ENCODE assay signal across 10 cellular contexts in the genomic region with DNA sequence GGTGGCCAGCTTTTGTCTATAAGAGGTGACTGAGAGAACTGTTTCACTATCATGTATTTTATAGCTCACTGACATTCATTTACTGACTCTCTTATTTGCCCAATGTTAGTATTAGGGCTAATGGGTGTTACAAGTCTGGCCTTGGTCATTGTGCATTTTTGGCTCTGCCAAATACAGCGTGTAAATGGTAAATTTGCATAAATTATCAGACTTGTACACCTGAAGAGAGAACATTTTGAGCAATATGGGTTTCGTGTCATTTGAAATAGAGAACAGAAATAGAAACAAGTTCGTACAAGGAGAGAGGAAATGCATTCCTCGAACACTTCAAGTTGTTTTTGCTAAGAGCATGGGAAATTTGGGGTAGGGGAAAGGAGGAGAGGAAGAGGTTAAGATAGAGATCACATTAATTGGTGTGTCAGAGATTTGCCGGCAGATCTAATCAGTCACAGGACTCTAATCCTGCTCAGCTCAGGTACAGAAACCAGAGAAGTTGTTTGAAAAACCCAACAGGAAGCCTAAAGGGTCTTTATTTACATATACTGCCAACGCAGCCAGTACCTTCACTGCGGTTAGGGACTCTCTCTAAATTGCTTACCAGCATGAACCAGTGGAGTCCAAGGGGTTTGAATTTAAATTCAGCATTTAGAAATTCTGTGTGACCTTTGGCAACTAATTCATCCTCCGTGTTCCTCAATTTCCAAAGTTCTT.
A peak's percentile ranks its signal among the peaks of the same experiment; 100 is the strongest.
DNase-seq lines count a peak whose midpoint lies in the region; ATAC-seq and TF ChIP-seq lines count a peak whose summit lies in the region.
"Had no signal": no experiment of that assay in that cellular context is flagged by ENCODE, and none has a peak within 500 bp of the region (broad histone marks: within the 10 kb centered on the region; RNA-seq: fewer than 3 reads in every experiment).

No MANE protein-coding gene starts in this region.

- peak; percentile 45 for DNase-seq in H9
- peak; percentile 77 for DNase-seq in islet precursor cell
- no peak for DNase-seq in GM10266 (ENCODE audit: extremely low spot score)
- DNase-seq in lower leg skin (ENCODE audit: low spot score in 2 of 2): no peak
- DNase-seq in activated CD8-positive, alpha-beta memory T cell treated with anti-CD3 and anti-CD28 coated beads, Interleukin-2, amount 50 U/mL, for 4 hours: no peak
- DNase-seq: foreskin melanocyte, NCI-H1417 had no signal

- peaks cover 40% of the 10 kb centered on the region in 2 experiments for H3K4me1 Mint-ChIP-seq in H9

- peaks cover 0 to 5% of the 10 kb centered on the region in 2 experiments; a peak in 1 of 5 replicates for H3K9me3 Mint-ChIP-seq in H9

- H3K4me1 ChIP-seq in H9 (ENCODE audit: insufficient read depth, low read length): peaks cover 10% of the 10 kb centered on the region

- no peak overlapping the region for H2AFZ ChIP-seq in H9 (ENCODE audit: low read length)

- no peak overlapping the region for H3K4ac ChIP-seq in H9 (ENCODE audit: low read depth, low read length)

- no peak overlapping the region for H4K91ac ChIP-seq in H9 (ENCODE audit: insufficient read length, low read depth, low read length)

- no peak overlapping the region for H3K9ac ChIP-seq in H9 (ENCODE audit: extremely low read depth, insufficient read length, low read length)

- H3T11ph ChIP-seq in H9 (ENCODE audit: low read length): no peak overlapping the region

- H4K20me1 ChIP-seq in H9 (ENCODE audit: control insufficient read depth, insufficient read depth, insufficient read length): no peaks in the 10 kb centered on the region

- peak overlapping the region; percentile 51 for H3K4me2 ChIP-seq in H9 (ENCODE audit: insufficient read depth, insufficient read length, low read length)

- no peak overlapping the region for H3K4me3 ChIP-seq in lower leg skin (ENCODE audit: low read depth, poor library complexity, severe bottlenecking)

- TF ChIP-seq CTCF in H9 (conservative IDR thresholded peaks at IDR 0.05): no peak
- TF ChIP-seq CTCF in GM10266 (IDR thresholded peaks at IDR 0.05; ENCODE audit: control insufficient read depth, insufficient read depth, low read depth, missing control alignments): no peak
- no peak for TF ChIP-seq CTCF in lower leg skin (IDR thresholded peaks at IDR 0.05)

- H3K36me3 Mint-ChIP-seq in H9 (ENCODE audit: insufficient read depth in 1 of 3, low read depth in 3 of 3): peaks cover 0 to 3% (median 0%) of the 10 kb centered on the region in 3 experiments; a peak in 1 of 7 replicates

- H3K23me2 ChIP-seq in H9 (ENCODE audit: insufficient read length, low read depth, low read length, poor library complexity, severe bottlenecking): no peaks in the 10 kb centered on the region

- H3K14ac ChIP-seq in H9 (ENCODE audit: insufficient read depth, low read length): no peak overlapping the region

- H2BK5ac ChIP-seq in H9 (ENCODE audit: insufficient read length, low read length): no peak overlapping the region

- no peak overlapping the region for H3K27ac ChIP-seq in H9 (ENCODE audit: insufficient read length, low read depth, low read length)

- peaks cover 51% of the 10 kb centered on the region for H3K27me3 Mint-ChIP-seq in H9 (ENCODE audit: low read depth)

- H3K27ac Mint-ChIP-seq in H9: no peak overlapping the region

- H4K8ac ChIP-seq in H9 (replicated peaks; ENCODE audit: insufficient read length, low read depth, low read length): no peak overlapping the region

- H3K9me3 ChIP-seq in H9 (ENCODE audit: control insufficient read depth, low read depth, low read length): no peaks in the 10 kb centered on the region

- no peak overlapping the region for H2BK20ac ChIP-seq in H9 (ENCODE audit: low read depth, low read length, poor library complexity, severe bottlenecking)

- WGBS in H9 (ENCODE audit: extremely low coverage, insufficient read length, low lambda C conversion rate): no CpG with 5 or more reads among the region's 8 CpGs
- 24 to 26% methylated on average over 8 of the region's 8 CpGs for WGBS in lower leg skin, 2 donors

- no peak overlapping the region for H2AK5ac ChIP-seq in H9 (ENCODE audit: insufficient read length, low read length)

- H3K79me2 ChIP-seq in H9 (ENCODE audit: insufficient read depth, low read length): no peaks in the 10 kb centered on the region

- H2BK12ac ChIP-seq in H9 (ENCODE audit: insufficient read length, low read depth, low read length): no peak overlapping the region

- no peak overlapping the region for H3K56ac ChIP-seq in H9 (ENCODE audit: insufficient read length, low read depth, low read length)

- peaks cover 2% of the 10 kb centered on the region; the same call in 1 of the 2 replicates for H3K27me3 ChIP-seq in H9 (ENCODE audit: insufficient read depth, low read length)

- no peak for TF ChIP-seq POLR2A in lower leg skin (IDR thresholded peaks at IDR 0.05)

- H3K18ac ChIP-seq in H9 (ENCODE audit: insufficient read length, low read depth, low read length): no peak overlapping the region

- intact Hi-C loops in lower leg skin (cut with DNase I; ENCODE audit: low total_unique reads): no loop called here

- H2BK120ac ChIP-seq in H9 (ENCODE audit: low read depth, low read length, poor library complexity, severe bottlenecking): no peak overlapping the region

- H3K4me3 Mint-ChIP-seq in H9: peak overlapping the region; percentile 26 to 45; a peak in 3 of 5 replicates

- no peak overlapping the region for H4K5ac ChIP-seq in H9 (ENCODE audit: insufficient read length, low read depth, low read length)

- no peak overlapping the region for H2BK15ac ChIP-seq in H9 (ENCODE audit: low read depth, low read length)

- ATAC-seq in GM18909 (IDR thresholded peaks at IDR 0.05; ENCODE audit: poor library complexity, unreplicated experiment) (peak; percentile 93), HG03520 (IDR thresholded peaks at IDR 0.05; ENCODE audit: unreplicated experiment) (peak; percentile 83), SK-N-SH treated with all-trans-retinoic acid at 6 μM for 48 hours (no peak)

- H3K79me1 ChIP-seq in H9 (ENCODE audit: insufficient read depth, low read depth, low read length, poor library complexity, severe bottlenecking): no peaks in the 10 kb centered on the region

- no peak overlapping the region for H3K23ac ChIP-seq in H9 (ENCODE audit: insufficient read length, low read depth, low read length)

TF ChIP-seq in SK-N-SH treated with all-trans-retinoic acid at 6 μM for 48 hours, 23 proteins besides CTCF, POLR2A, EP300 and RAD21:
- TF ChIP-seq ZNF565 (CRISPR knock-in tag; conservative IDR thresholded peaks at IDR 0.05; ENCODE audit: low read depth) (no peak), BACH2 (CRISPR knock-in tag; IDR thresholded peaks at IDR 0.05; ENCODE audit: borderline replicate concordance) (no peak), ZNF70 (CRISPR knock-in tag; IDR thresholded peaks at IDR 0.05) (no peak), ARNTL (CRISPR knock-in tag; IDR thresholded peaks at IDR 0.05; ENCODE audit: borderline replicate concordance, low read depth) (no peak)

Comparison
In these comparisons a context has a peak if more than half of its experiments do, and no peak if none do; other contexts are left out.
1. DNase-seq: peak in H9 (single experiment) and islet precursor cell (single experiment); none in GM10266 (single experiment), lower leg skin (0 of 2) and activated CD8-positive, alpha-beta memory T cell treated with anti-CD3 and anti-CD28 coated beads, Interleukin-2, amount 50 U/mL, for 4 hours (single experiment).